In genomic region chr12:58529897-58530296, GRCh38 we compare ENCODE assay signal across 12 cellular contexts.
A peak's percentile ranks its signal among the peaks of the same experiment; 100 is the strongest.
DNase-seq lines count a peak whose midpoint lies in the region; FAIRE-seq and TF ChIP-seq lines count a peak whose summit lies in the region.
"Had no signal": no experiment of that assay in that cellular context is flagged by ENCODE, and none has a peak within 500 bp of the region (broad histone marks: within the 10 kb centered on the region; RNA-seq: fewer than 3 reads in every experiment).

No MANE protein-coding gene starts in this region.

- no peak overlapping the region for H2AFZ ChIP-seq in ACC112 (ENCODE audit: low read length, unreplicated experiment)

- H3K4me1 ChIP-seq in ACC112 (ENCODE audit: control insufficient read depth, insufficient read depth, low read length, unreplicated experiment), result peaks cover 36% of the 10 kb centered on the region
- H3K4me1 ChIP-seq: heart right ventricle had no signal

- in situ Hi-C loops in GM13976 (cut with MboI; ENCODE audit: low sequenced_read_pairs, unreplicated experiment), result no loop called here

- H3K27ac ChIP-seq in ACC112 (ENCODE audit: low read depth, low read length), result peak overlapping the region; percentile 94
- H3K27ac ChIP-seq: heart right ventricle had no signal

- DNase-seq in LHCN-M2 (ENCODE audit: low read depth) (peak; percentile 92), dedifferentiated amniotic fluid mesenchymal stem cell (ENCODE audit: extremely low spot score) (peak; percentile 94), myocyte (ENCODE audit: low read depth) (peak; percentile 75), germinal center (ENCODE audit: low spot score) (no peak), GM13976 (ENCODE audit: low spot score) (no peak), D721Med (ENCODE audit: insufficient read length, low spot score) (no peak), NAMALWA (ENCODE audit: low spot score) (no peak)
- DNase-seq: activated T-cell treated with anti-CD3 and anti-CD28 coated beads for 4 hours; heart right ventricle; stimulated activated naive CD4-positive, alpha-beta T cell had no signal

- peak overlapping the region; percentile 60 for H3K4me3 ChIP-seq in ACC112 (ENCODE audit: low read depth, low read length)
- H3K4me3 ChIP-seq: heart right ventricle had no signal

- no peaks in the 10 kb centered on the region for H3K79me2 ChIP-seq in ACC112 (ENCODE audit: control insufficient read depth, insufficient read depth, low read length, unreplicated experiment)

- H3K36me3 ChIP-seq in ACC112 (ENCODE audit: insufficient read depth, low read length), result no peaks in the 10 kb centered on the region
- H3K36me3 ChIP-seq: heart right ventricle had no signal

- no peaks in the 10 kb centered on the region for H3K27me3 ChIP-seq in ACC112 (ENCODE audit: insufficient read depth, low read length)
- H3K27me3 ChIP-seq: heart right ventricle had no signal

- no peak for FAIRE-seq in D721Med (lab: Jason Lieb, UNC)
- FAIRE-seq: G401.6 had no signal

- TF ChIP-seq CTCF in GM13976 (IDR thresholded peaks at IDR 0.05; ENCODE audit: borderline replicate concordance, control extremely low read depth, extremely low read depth, insufficient read depth, missing control alignments), result no peak
- TF ChIP-seq CTCF in D721Med (IDR thresholded peaks at IDR 0.05; ENCODE audit: insufficient read depth, missing control alignments), result no peak

Comparison
In these comparisons a context has a peak if more than half of its experiments do, and no peak if none do; other contexts are left out.
1. DNase-seq: peak in LHCN-M2 (single experiment), dedifferentiated amniotic fluid mesenchymal stem cell (single experiment) and myocyte (single experiment); none in germinal center (single experiment), GM13976 (single experiment), D721Med (single experiment) and NAMALWA (single experiment).